11 cellular contexts compared by ENCODE assay signal in the genomic region with DNA sequence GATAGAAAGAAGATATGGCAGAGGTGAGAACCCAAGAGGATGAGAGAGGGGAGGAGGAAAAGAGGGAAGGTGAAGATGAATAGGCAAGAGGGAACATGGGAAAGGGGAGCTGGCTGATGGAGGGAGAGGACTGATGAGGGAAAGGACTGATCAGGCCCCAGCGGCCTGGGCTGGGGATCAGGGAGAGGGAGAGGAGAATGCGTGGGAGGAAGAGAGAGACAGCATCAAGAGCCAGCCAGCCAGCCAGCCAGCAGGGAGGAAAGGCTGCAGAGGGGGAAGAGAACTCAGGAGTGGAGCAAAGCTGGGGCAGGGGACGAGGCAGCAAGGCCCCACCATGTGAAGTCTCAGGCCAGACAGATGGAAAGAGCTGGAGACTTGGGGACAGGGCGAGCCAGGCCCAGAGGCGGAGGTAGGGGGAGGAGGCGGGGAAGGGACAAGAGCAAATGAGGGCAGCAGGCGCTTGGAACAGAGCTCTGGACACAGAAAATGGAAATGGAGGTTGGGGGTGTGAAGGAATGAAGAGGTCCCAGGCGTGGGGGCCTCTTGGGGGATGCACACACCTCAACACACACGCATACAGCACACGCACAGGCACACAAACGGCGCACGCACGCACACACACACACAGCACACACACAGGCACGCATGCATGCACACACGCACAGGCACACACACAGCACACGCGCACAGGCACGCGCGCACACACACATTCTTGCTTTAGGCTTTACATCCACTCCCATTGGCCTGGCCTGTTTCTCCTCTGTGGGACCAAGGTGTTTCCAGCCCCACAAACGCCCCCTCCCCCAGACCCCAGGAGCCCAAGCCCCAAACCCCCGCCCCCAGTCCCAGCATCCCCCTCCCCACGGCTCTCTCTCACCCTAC. TPM values are rescaled to one million over a fixed set of nuclear protein-coding genes. Genes with fewer than 3 reads are reported as not detected.
DNase-seq lines count a peak whose midpoint lies in the region; ATAC-seq, FAIRE-seq and TF ChIP-seq lines count a peak whose summit lies in the region.
"Had no signal": no experiment of that assay in that cellular context is flagged by ENCODE, and none has a peak within 500 bp of the region (broad histone marks: within the 10 kb centered on the region; RNA-seq: fewer than 3 reads in every experiment).

No MANE protein-coding gene starts in this region.

- H3K4me3 ChIP-seq in fibroblast of villous mesenchyme (ENCODE audit: low read depth, low read length) (no peak overlapping the region), ovary (no peak overlapping the region)

- H3K9me3 ChIP-seq in ovary = no peaks in the 10 kb centered on the region

- peak overlapping the region; percentile 61 for H3K27ac Mint-ChIP-seq in T-helper 2 cell treated with Interferon-gamma antibody and Interleukin-4, amounts not matched to agents 5 μg/mL and 100 μg/mL, for 36 hours

- H3K4me3 Mint-ChIP-seq in T-helper 2 cell treated with Interferon-gamma antibody and Interleukin-4, amounts not matched to agents 5 μg/mL and 100 μg/mL, for 36 hours = no peak overlapping the region

- intact Hi-C loops in ovary (cut with DNase I) = no loop called here

- DNase-seq in GM03348 (ENCODE audit: low spot score) = peak; percentile 67
- DNase-seq in T-helper 2 cell treated with Interferon-gamma antibody and Interleukin-4, amounts not matched to agents 5 μg/mL and 100 μg/mL, for 36 hours (ENCODE audit: low spot score) = no peak
- peak; percentile 46 for DNase-seq in fibroblast of villous mesenchyme (ENCODE audit: low read depth)
- DNase-seq in ovary = peak; percentile 63 to 77 (median 71)
- no peak for DNase-seq in frontal cortex (ENCODE audit: low spot score in 2 of 2)
- DNase-seq in ecto neural progenitor cell (ENCODE audit: low spot score) = no peak
- DNase-seq: DMS53, left colon, NCI-H2029 had no signal

- no peaks in the 10 kb centered on the region for H3K27me3 ChIP-seq in ovary

- peaks cover 12% of the 10 kb centered on the region for H3K4me1 ChIP-seq in ovary (ENCODE audit: insufficient read depth)

- H3K9me3 Mint-ChIP-seq in T-helper 2 cell treated with Interferon-gamma antibody and Interleukin-4, amounts not matched to agents 5 μg/mL and 100 μg/mL, for 36 hours = no peaks in the 10 kb centered on the region

- peaks cover 16% of the 10 kb centered on the region for H3K27me3 Mint-ChIP-seq in T-helper 2 cell treated with Interferon-gamma antibody and Interleukin-4, amounts not matched to agents 5 μg/mL and 100 μg/mL, for 36 hours (ENCODE audit: low read depth)

- H3K36me3 ChIP-seq in ovary = no peaks in the 10 kb centered on the region

- no peaks in the 10 kb centered on the region for H3K36me3 Mint-ChIP-seq in T-helper 2 cell treated with Interferon-gamma antibody and Interleukin-4, amounts not matched to agents 5 μg/mL and 100 μg/mL, for 36 hours (ENCODE audit: low read depth)

- TF ChIP-seq CTCF in fibroblast of villous mesenchyme (IDR thresholded peaks at IDR 0.05; ENCODE audit: insufficient read depth, low read depth, low read length) (no peak), ovary (IDR thresholded peaks at IDR 0.05) (no peak)

- H3K27ac ChIP-seq in ovary = peak overlapping the region; percentile 51 to 60

- H3K4me1 Mint-ChIP-seq in T-helper 2 cell treated with Interferon-gamma antibody and Interleukin-4, amounts not matched to agents 5 μg/mL and 100 μg/mL, for 36 hours (ENCODE audit: low read depth) = peaks cover 25% of the 10 kb centered on the region

- FAIRE-seq in frontal cortex (lab: Jason Lieb, UNC) = no peak

- no peak for TF ChIP-seq EP300 in ovary (IDR thresholded peaks at IDR 0.05)

- WGBS in ovary, 3 donors = 23 to 34% (median 30%) methylated on average over 24 of the region's 24 CpGs

- ATAC-seq in GM19395 (IDR thresholded peaks at IDR 0.05; ENCODE audit: unreplicated experiment) = no peak
- ATAC-seq in GM21576 (IDR thresholded peaks at IDR 0.05; ENCODE audit: unreplicated experiment) = no peak
- ATAC-seq: left colon had no signal

- no peak for TF ChIP-seq POLR2A in ovary (IDR thresholded peaks at IDR 0.05)

RNA-seq across cellular contexts. Expression of a gene that starts 12.3 kb away (rescaled TPM):
- total RNA-seq in fibroblast of villous mesenchyme (10.6 and 14.2 TPM in 2 replicates), ovary (10 to 100 TPM; 11.0 to 67.7 (median 34.5) TPM), frontal cortex (111 TPM)
- polyA plus RNA-seq in ovary = 10 to 100 TPM; 25.1 to 27.8 TPM

RNA-seq across cellular contexts. Expression of a gene that starts 12.4 kb away (rescaled TPM):
- total RNA-seq in fibroblast of villous mesenchyme = 171 and 255 TPM in 2 replicates
- 100 to 1,000 TPM; 303 to 638 (median 374) TPM for total RNA-seq in ovary
- 100 to 1,000 TPM; 277 to 381 TPM for polyA plus RNA-seq in ovary
- total RNA-seq in frontal cortex = 65.6 TPM

RNA-seq across cellular contexts. Expression of a gene that starts 27.0 kb away (rescaled TPM):
- 102 and 105 TPM in 2 replicates for total RNA-seq in fibroblast of villous mesenchyme
- 10 to 100 TPM; 36.9 to 80.6 (median 61.3) TPM for total RNA-seq in ovary
- 10 to 100 TPM in 1 of 2 donors, 1 to 10 TPM in 1; 8.2 to 49.0 TPM for polyA plus RNA-seq in ovary
- 53.4 TPM for total RNA-seq in frontal cortex

RNA-seq across cellular contexts. Expression of a gene that starts 28.2 kb away (rescaled TPM):
- 0.43 and 0.64 TPM in 2 replicates for total RNA-seq in fibroblast of villous mesenchyme
- total RNA-seq in ovary = 1 to 10 TPM in 4 of 7 donors, under 1 TPM in 3; 0.63 to 3.3 (median 1.0) TPM
- 1 to 10 TPM in 1 of 2 donors, under 1 TPM in 1; 0.20 to 1.3 TPM for polyA plus RNA-seq in ovary
- 18.8 TPM for total RNA-seq in frontal cortex

RNA-seq across cellular contexts. Expression of a gene that starts 31.9 kb away (rescaled TPM):
- total RNA-seq in fibroblast of villous mesenchyme (51.8 and 54.1 TPM in 2 replicates), ovary (10 to 100 TPM; 19.4 to 57.7 (median 41.0) TPM), frontal cortex (34.6 TPM)
- 10 to 100 TPM; 23.3 to 42.5 TPM for polyA plus RNA-seq in ovary

Comparison
In these comparisons a context has a peak if more than half of its experiments do, and no peak if none do; other contexts are left out.
1. DNase-seq: peak in GM03348 (single experiment), fibroblast of villous mesenchyme (single experiment) and ovary (5 of 5); none in T-helper 2 cell treated with Interferon-gamma antibody and Interleukin-4, amounts not matched to agents 5 μg/mL and 100 μg/mL, for 36 hours (single experiment), frontal cortex (0 of 2) and ecto neural progenitor cell (single experiment).